21 cellular contexts compared by ENCODE assay signal in genomic region chr4:56445699-56446098, GRCh38. TPM values are rescaled to one million over a fixed set of nuclear protein-coding genes. Genes with fewer than 3 reads are reported as not detected.
"Had no signal": no experiment of that assay in that cellular context is flagged by ENCODE, and none has a peak within 500 bp of the region (broad histone marks: within the 10 kb centered on the region; RNA-seq: fewer than 3 reads in every experiment).

No MANE protein-coding gene starts in this region.

- FAIRE-seq: TTC549 had no signal

- H3K27me3 ChIP-seq: adrenal gland, dorsolateral prefrontal cortex, gastroesophageal sphincter, heart right ventricle, transverse colon, vagina had no signal

- H3K9me3 ChIP-seq: adrenal gland, gastroesophageal sphincter, heart right ventricle, transverse colon, vagina had no signal

- ATAC-seq: gastroesophageal sphincter; heart right ventricle; left colon; stimulated activated memory B cell treated with anti-CD40 and anti-IgM and Interleukin-4, amounts not matched to agents 10 μg/mL and 1 μg/mL and 100 μg/mL, for 72 hours had no signal

- H3K27ac ChIP-seq: adrenal gland, dorsolateral prefrontal cortex, gastroesophageal sphincter, heart right ventricle, transverse colon, vagina had no signal

- DNase-seq: activated CD4-positive, alpha-beta T cell treated with anti-CD3 and anti-CD28 coated beads, Interleukin-2, amount 10 ng/mL, durations not matched to agents 24 days and 14 days; activated CD4-positive, CD25-positive, alpha-beta regulatory T cell; activated CD8-positive, alpha-beta memory T cell treated with anti-CD3 and anti-CD28 coated beads for 24 hours; activated naive CD4-positive, alpha-beta T cell; adrenal gland; dorsolateral prefrontal cortex; endodermal cell; heart right ventricle; left colon; nephron progenitor cell; occipital lobe; stimulated activated CD4-positive, alpha-beta T cell treated with anti-CD3 and anti-CD28 coated beads, Interleukin-2, amount 100 ng/mL, for 48 hours; T-helper 2 cell; transverse colon had no signal

- H3K4me1 ChIP-seq: adrenal gland, gastroesophageal sphincter, heart right ventricle, transverse colon, vagina had no signal

- H3K4me3 ChIP-seq: adrenal gland, dorsolateral prefrontal cortex, gastroesophageal sphincter, heart right ventricle, lung, transverse colon, vagina had no signal

RNA-seq across cellular contexts. Expression of gene ARL9, which starts 59.9 kb away (rescaled TPM):
- total RNA-seq: activated CD4-positive, alpha-beta T cell treated with anti-CD3 and anti-CD28 coated beads, Interleukin-2, amount 10 ng/mL, durations not matched to agents 24 days and 14 days; lung; skeletal muscle tissue; subcutaneous adipose tissue; transverse colon; vagina had no signal
